Comparison of ENCODE assay signal across 8 cellular contexts in genomic region chr11:65574963-65575567, GRCh38. TPM values are rescaled to one million over a fixed set of nuclear protein-coding genes. Genes with fewer than 3 reads are reported as not detected.
DNase-seq lines count a peak whose midpoint lies in the region; ATAC-seq, FAIRE-seq and TF ChIP-seq lines count a peak whose summit lies in the region.

No MANE protein-coding gene starts in this region.

- peaks cover 55% of the 10 kb centered on the region for H3K4me1 ChIP-seq in PC-9 (replicated peaks; ENCODE audit: insufficient read depth)
- peaks cover 62% of the 10 kb centered on the region for H3K4me1 ChIP-seq in effector memory CD4-positive, alpha-beta T cell (ENCODE audit: control insufficient read depth, insufficient read depth, low read length, poor library complexity, severe bottlenecking)

- peak overlapping the region; percentile 34 for H3K9ac ChIP-seq in neural cell (ENCODE audit: low read length)

- BruUV-seq in PC-9 (replicated peaks; lab: Mats Ljungman, UMichigan): TSS peak; percentile 59

- TF ChIP-seq CTCF in PC-9 (conservative IDR thresholded peaks at IDR 0.05) (no peak), neural cell (IDR thresholded peaks at IDR 0.05; ENCODE audit: poor library complexity, severe bottlenecking) (no peak)

- CTCF ChIA-PET in PC-9 (lab: Charles Lee): no interaction called here

- peak overlapping the region; percentile 81 for H3K4me3 ChIP-seq in PC-9
- H3K4me3 ChIP-seq in effector memory CD4-positive, alpha-beta T cell (ENCODE audit: insufficient read depth, low read depth, low read length, poor library complexity, severe bottlenecking): peak overlapping the region; percentile 55
- H3K4me3 ChIP-seq in neural cell (ENCODE audit: low read length): peak overlapping the region; percentile 82

- H3K79me2 ChIP-seq in PC-9 (ENCODE audit: low read depth) (peaks cover 51% of the 10 kb centered on the region), neural cell (replicated peaks; ENCODE audit: insufficient read depth, low read length) (peaks cover 40% of the 10 kb centered on the region)

- H3K9me2 ChIP-seq in PC-9 (ENCODE audit: insufficient read depth) (no peaks in the 10 kb centered on the region), neural cell (ENCODE audit: insufficient read depth, low read length) (no peaks in the 10 kb centered on the region)

- H3K36me3 ChIP-seq in PC-9 (ENCODE audit: low read depth) (no peaks in the 10 kb centered on the region; the same call in 1 of the 2 replicates), neural cell (ENCODE audit: insufficient read depth, low read length) (no peaks in the 10 kb centered on the region)
- peaks cover 10% of the 10 kb centered on the region for H3K36me3 ChIP-seq in effector memory CD4-positive, alpha-beta T cell (ENCODE audit: control insufficient read depth, insufficient read depth, low read length)

- POLR2A ChIA-PET in PC-9 (lab: Charles Lee; ENCODE audit: unreplicated experiment): no interaction called here

- H3F3A ChIP-seq in PC-9 (ENCODE audit: insufficient read depth, low read depth): peaks cover 57% of the 10 kb centered on the region
- H3F3A ChIP-seq in neural cell (ENCODE audit: insufficient read depth, low read length, poor library complexity, severe bottlenecking): no peaks in the 10 kb centered on the region

- H3K27ac ChIP-seq in PC-9 (peak overlapping the region; percentile 30), neural cell (ENCODE audit: low read length) (no peak overlapping the region)
- H3K27ac ChIP-seq in effector memory CD4-positive, alpha-beta T cell (ENCODE audit: insufficient read depth, low read length, poor library complexity, severe bottlenecking): peak overlapping the region; percentile 98

- H3K4me2 ChIP-seq in PC-9 (peak overlapping the region; percentile 82), neural cell (ENCODE audit: low read length) (no peak overlapping the region)

- intact Hi-C loops in PC-9 (cut with micrococcal nuclease; ENCODE audit: unreplicated experiment): loop anchor here (5.0 kb wide), 5 partner anchors 48 to 477 kb away; partner anchors contain the start of genes CST6, KAT5, NEAT1 and SCYL1

- peak; percentile 90 for FAIRE-seq in GM19239 (lab: Jason Lieb, UNC)

- no peak overlapping the region for H2AFZ ChIP-seq in PC-9
- no peak overlapping the region for H2AFZ ChIP-seq in neural cell (ENCODE audit: low read depth, low read length)

- DNase-seq in GM19239 (ENCODE audit: insufficient read length, low spot score) (no peak), PC-9 (peak; percentile 56 to 65), middle frontal gyrus (ENCODE audit: extremely low spot score, low spot score) (no peak), globus pallidus (ENCODE audit: low spot score) (no peak)
- no peak for DNase-seq in effector memory CD4-positive, alpha-beta T cell

- no peak for TF ChIP-seq RAD21 in neural cell (conservative IDR thresholded peaks at IDR 0.05)

- H3K9me3 ChIP-seq in PC-9 (ENCODE audit: insufficient read depth, low read depth): no peaks in the 10 kb centered on the region
- H3K9me3 ChIP-seq in effector memory CD4-positive, alpha-beta T cell (ENCODE audit: control insufficient read depth, low read length): no peaks in the 10 kb centered on the region
- H3K9me3 ChIP-seq in neural cell (ENCODE audit: low read length): no peaks in the 10 kb centered on the region

- no peak for TF ChIP-seq EP300 in neural cell (conservative IDR thresholded peaks at IDR 0.05; ENCODE audit: poor library complexity, severe bottlenecking)

- ATAC-seq in HG03342 (IDR thresholded peaks at IDR 0.05; ENCODE audit: unreplicated experiment) (no peak), HG03378 (IDR thresholded peaks at IDR 0.05; ENCODE audit: unreplicated experiment) (no peak)

- H4K20me1 ChIP-seq in PC-9 (ENCODE audit: insufficient read depth) (peaks cover 7% of the 10 kb centered on the region; the same call in 1 of the 2 replicates), neural cell (ENCODE audit: insufficient read depth) (peaks cover 15% of the 10 kb centered on the region)

- H3K27me3 ChIP-seq in PC-9 (ENCODE audit: insufficient read depth, low read depth) (no peaks in the 10 kb centered on the region), neural cell (ENCODE audit: insufficient read depth, low read depth, low read length) (peaks cover 7% of the 10 kb centered on the region)
- no peaks in the 10 kb centered on the region for H3K27me3 ChIP-seq in effector memory CD4-positive, alpha-beta T cell (replicated peaks; ENCODE audit: control insufficient read depth, insufficient read depth, low read length, poor library complexity, severe bottlenecking)

TF ChIP-seq in neural cell, 6 proteins besides CTCF, POLR2A, EP300 and RAD21:
- TF ChIP-seq SMC3 (conservative IDR thresholded peaks at IDR 0.05; ENCODE audit: poor library complexity) (no peak), REST (IDR thresholded peaks at IDR 0.05; ENCODE audit: borderline replicate concordance) (no peak)

RNA-seq across cellular contexts. Expression of gene EHBP1L1, which starts 0.8 kb away (rescaled TPM):
- 123 and 170 TPM in 2 replicates for total RNA-seq in PC-9 (2021)
- polyA plus RNA-seq in neural cell: 18.3 and 19.8 TPM in 2 replicates
- polyA minus RNA-seq in neural cell: 5.4 and 8.6 TPM in 2 replicates

RNA-seq across cellular contexts. Expression of gene FAM89B, which starts 2.7 kb away (rescaled TPM):
- total RNA-seq in PC-9 (2021): 51.7 and 53.3 TPM in 2 replicates
- 75.1 and 86.1 TPM in 2 replicates for polyA plus RNA-seq in neural cell
- 52.6 and 57.5 TPM in 2 replicates for polyA minus RNA-seq in neural cell

RNA-seq across cellular contexts. Expression of gene ZNRD2, which starts 4.8 kb away (rescaled TPM):
- 51.4 and 53.5 TPM in 2 replicates for total RNA-seq in PC-9 (2021)
- polyA plus RNA-seq in neural cell: 35.4 and 36.2 TPM in 2 replicates
- 16.4 and 24.8 TPM in 2 replicates for polyA minus RNA-seq in neural cell

RNA-seq across cellular contexts. Expression of gene LTBP3, which starts 16.9 kb away (rescaled TPM):
- total RNA-seq in PC-9 (2021): 455 and 553 TPM in 2 replicates
- polyA plus RNA-seq in neural cell: 3.5 and 4.6 TPM in 2 replicates
- 0.97 and 2.3 TPM in 2 replicates for polyA minus RNA-seq in neural cell

RNA-seq across cellular contexts. Expression of gene KCNK7, which starts 20.5 kb away (rescaled TPM):
- total RNA-seq in PC-9 (2021): 2.1 TPM in 1 of 2 replicates, not detected in the other
- polyA plus RNA-seq in neural cell: 1.1 TPM in 1 of 2 replicates, not detected in the other
- polyA minus RNA-seq in neural cell: 0.49 TPM in 1 of 2 replicates, not detected in the other

Comparison
In these comparisons a context has a peak if more than half of its experiments do, and no peak if none do; other contexts are left out.
1. DNase-seq: peak in PC-9 (2 of 2); none in GM19239 (single experiment), effector memory CD4-positive, alpha-beta T cell (0 of 3), middle frontal gyrus (single experiment) and globus pallidus (single experiment).
2. Peak in every context shown above with its lines, with median percentiles within 50 percentile points of each other: H3K4me3 ChIP-seq.